Comparison of ENCODE assay signal across 1 cellular context in the genomic region with DNA sequence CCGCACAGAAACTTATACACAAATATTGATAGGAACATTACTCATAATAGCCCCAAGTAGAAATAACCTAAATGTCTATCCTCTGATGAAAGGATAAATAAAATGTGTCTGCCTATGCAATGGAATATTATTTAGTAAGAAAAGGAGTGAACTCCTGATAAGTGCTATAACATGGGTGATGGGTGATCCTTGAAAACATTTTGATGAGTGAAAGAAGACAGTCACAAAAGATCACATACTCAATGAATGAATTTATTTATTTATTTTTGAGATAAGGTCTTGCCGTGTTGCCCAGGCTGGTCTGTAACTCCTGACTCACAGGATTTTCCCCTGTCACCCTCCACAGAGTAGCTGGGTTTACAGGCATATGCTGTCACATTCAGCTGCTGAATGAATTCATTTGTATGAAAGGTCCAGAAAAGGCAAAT.
TF ChIP-seq lines count a peak whose summit lies in the region.

No MANE protein-coding gene starts in this region.

TF ChIP-seq in GM12878, 131 proteins besides CTCF, POLR2A, EP300 and RAD21:
- TF ChIP-seq MTA3 (IDR thresholded peaks at IDR 0.05; ENCODE audit: borderline replicate concordance, low read length): no peak
- TF ChIP-seq CEBPB (IDR thresholded peaks at IDR 0.05; ENCODE audit: borderline replicate concordance in 1 of 2, low read depth in 2 of 2, low read length in 2 of 2): no peak
- no peak for TF ChIP-seq IKZF1 (conservative IDR thresholded peaks at IDR 0.05)
- TF ChIP-seq SIX5 (IDR thresholded peaks at IDR 0.05; ENCODE audit: low read depth, low read length, severe bottlenecking): no peak
- no peak for TF ChIP-seq IRF4 (IDR thresholded peaks at IDR 0.05; ENCODE audit: low read depth, low read length)
- TF ChIP-seq ZNF622 (IDR thresholded peaks at IDR 0.05): no peak
- TF ChIP-seq, protein P1, sequence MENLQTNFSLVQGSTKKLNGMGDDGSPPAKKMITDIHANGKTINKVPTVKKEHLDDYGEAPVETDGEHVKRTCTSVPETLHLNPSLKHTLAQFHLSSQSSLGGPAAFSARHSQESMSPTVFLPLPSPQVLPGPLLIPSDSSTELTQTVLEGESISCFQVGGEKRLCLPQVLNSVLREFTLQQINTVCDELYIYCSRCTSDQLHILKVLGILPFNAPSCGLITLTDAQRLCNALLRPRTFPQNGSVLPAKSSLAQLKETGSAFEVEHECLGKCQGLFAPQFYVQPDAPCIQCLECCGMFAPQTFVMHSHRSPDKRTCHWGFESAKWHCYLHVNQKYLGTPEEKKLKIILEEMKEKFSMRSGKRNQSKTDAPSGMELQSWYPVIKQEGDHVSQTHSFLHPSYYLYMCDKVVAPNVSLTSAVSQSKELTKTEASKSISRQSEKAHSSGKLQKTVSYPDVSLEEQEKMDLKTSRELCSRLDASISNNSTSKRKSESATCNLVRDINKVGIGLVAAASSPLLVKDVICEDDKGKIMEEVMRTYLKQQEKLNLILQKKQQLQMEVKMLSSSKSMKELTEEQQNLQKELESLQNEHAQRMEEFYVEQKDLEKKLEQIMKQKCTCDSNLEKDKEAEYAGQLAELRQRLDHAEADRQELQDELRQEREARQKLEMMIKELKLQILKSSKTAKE (IDR thresholded peaks at IDR 0.05; ENCODE audit: low read depth, poor library complexity, severe bottlenecking): no peak
- TF ChIP-seq, protein P2, sequence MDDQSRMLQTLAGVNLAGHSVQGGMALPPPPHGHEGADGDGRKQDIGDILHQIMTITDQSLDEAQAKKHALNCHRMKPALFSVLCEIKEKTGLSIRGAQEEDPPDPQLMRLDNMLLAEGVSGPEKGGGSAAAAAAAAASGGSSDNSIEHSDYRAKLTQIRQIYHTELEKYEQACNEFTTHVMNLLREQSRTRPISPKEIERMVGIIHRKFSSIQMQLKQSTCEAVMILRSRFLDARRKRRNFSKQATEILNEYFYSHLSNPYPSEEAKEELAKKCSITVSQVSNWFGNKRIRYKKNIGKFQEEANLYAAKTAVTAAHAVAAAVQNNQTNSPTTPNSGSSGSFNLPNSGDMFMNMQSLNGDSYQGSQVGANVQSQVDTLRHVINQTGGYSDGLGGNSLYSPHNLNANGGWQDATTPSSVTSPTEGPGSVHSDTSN (IDR thresholded peaks at IDR 0.05; ENCODE audit: insufficient replicate concordance, low read depth, low read length): no peak
- TF ChIP-seq TAF1 (IDR thresholded peaks at IDR 0.05; ENCODE audit: borderline replicate concordance, low read depth, low read length): no peak
- TF ChIP-seq, protein P3, sequence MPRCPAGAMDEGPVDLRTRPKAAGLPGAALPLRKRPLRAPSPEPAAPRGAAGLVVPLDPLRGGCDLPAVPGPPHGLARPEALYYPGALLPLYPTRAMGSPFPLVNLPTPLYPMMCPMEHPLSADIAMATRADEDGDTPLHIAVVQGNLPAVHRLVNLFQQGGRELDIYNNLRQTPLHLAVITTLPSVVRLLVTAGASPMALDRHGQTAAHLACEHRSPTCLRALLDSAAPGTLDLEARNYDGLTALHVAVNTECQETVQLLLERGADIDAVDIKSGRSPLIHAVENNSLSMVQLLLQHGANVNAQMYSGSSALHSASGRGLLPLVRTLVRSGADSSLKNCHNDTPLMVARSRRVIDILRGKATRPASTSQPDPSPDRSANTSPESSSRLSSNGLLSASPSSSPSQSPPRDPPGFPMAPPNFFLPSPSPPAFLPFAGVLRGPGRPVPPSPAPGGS (IDR thresholded peaks at IDR 0.05; ENCODE audit: borderline replicate concordance, insufficient read depth, low read depth, low read length, poor library complexity, severe bottlenecking): no peak
- TF ChIP-seq, protein P4, sequence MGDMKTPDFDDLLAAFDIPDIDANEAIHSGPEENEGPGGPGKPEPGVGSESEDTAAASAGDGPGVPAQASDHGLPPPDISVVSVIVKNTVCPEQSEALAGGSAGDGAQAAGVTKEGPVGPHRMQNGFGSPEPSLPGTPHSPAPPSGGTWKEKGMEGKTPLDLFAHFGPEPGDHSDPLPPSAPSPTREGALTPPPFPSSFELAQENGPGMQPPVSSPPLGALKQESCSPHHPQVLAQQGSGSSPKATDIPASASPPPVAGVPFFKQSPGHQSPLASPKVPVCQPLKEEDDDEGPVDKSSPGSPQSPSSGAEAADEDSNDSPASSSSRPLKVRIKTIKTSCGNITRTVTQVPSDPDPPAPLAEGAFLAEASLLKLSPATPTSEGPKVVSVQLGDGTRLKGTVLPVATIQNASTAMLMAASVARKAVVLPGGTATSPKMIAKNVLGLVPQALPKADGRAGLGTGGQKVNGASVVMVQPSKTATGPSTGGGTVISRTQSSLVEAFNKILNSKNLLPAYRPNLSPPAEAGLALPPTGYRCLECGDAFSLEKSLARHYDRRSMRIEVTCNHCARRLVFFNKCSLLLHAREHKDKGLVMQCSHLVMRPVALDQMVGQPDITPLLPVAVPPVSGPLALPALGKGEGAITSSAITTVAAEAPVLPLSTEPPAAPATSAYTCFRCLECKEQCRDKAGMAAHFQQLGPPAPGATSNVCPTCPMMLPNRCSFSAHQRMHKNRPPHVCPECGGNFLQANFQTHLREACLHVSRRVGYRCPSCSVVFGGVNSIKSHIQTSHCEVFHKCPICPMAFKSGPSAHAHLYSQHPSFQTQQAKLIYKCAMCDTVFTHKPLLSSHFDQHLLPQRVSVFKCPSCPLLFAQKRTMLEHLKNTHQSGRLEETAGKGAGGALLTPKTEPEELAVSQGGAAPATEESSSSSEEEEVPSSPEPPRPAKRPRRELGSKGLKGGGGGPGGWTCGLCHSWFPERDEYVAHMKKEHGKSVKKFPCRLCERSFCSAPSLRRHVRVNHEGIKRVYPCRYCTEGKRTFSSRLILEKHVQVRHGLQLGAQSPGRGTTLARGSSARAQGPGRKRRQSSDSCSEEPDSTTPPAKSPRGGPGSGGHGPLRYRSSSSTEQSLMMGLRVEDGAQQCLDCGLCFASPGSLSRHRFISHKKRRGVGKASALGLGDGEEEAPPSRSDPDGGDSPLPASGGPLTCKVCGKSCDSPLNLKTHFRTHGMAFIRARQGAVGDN (IDR thresholded peaks at IDR 0.05): no peak
- no peak for TF ChIP-seq ZNF384 (IDR thresholded peaks at IDR 0.05; ENCODE audit: borderline replicate concordance, low read depth, low read length)
- TF ChIP-seq FOXK2 (IDR thresholded peaks at IDR 0.05): no peak
- TF ChIP-seq TCF12 (IDR thresholded peaks at IDR 0.05; ENCODE audit: low read depth, low read length): no peak
- TF ChIP-seq MYB (IDR thresholded peaks at IDR 0.05; ENCODE audit: borderline replicate concordance, low read depth, low read length): no peak
